In genomic region chr13:49464621-49465325, GRCh38 we compare ENCODE assay signal across 1 cellular context.
TF ChIP-seq lines count a peak whose summit lies in the region.

No MANE protein-coding gene starts in this region.

TF ChIP-seq in HepG2, 621 proteins besides CTCF, POLR2A, EP300 and RAD21 (continued from another document and continues in another):
- TF ChIP-seq THRA (CRISPR knock-in tag; IDR thresholded peaks at IDR 0.05; ENCODE audit: borderline replicate concordance) (peak; percentile 90), ZBTB46 (CRISPR knock-in tag; IDR thresholded peaks at IDR 0.05; ENCODE audit: borderline replicate concordance) (no peak), JUN (CRISPR knock-in tag; IDR thresholded peaks at IDR 0.05) (no peak), MAFK (conservative IDR thresholded peaks at IDR 0.05 in 1 of 2, IDR thresholded peaks at IDR 0.05 in 1 of 2; ENCODE audit: low read length in 2 of 2) (no peak), TGIF2 (CRISPR knock-in tag; IDR thresholded peaks at IDR 0.05) (no peak), ZNF746 (CRISPR knock-in tag; IDR thresholded peaks at IDR 0.05) (no peak), ZNF629 (CRISPR knock-in tag; conservative IDR thresholded peaks at IDR 0.05) (no peak), KDM6A (CRISPR knock-in tag; IDR thresholded peaks at IDR 0.05; ENCODE audit: low read depth) (peak; percentile 50; the same call in 1 of the 2 replicates), TEAD3 (CRISPR knock-in tag; optimal IDR thresholded peaks at IDR 0.05; ENCODE audit: borderline replicate concordance) (peak; percentile 48), ATF7-NPFF (CRISPR knock-in tag; IDR thresholded peaks at IDR 0.05; ENCODE audit: low read depth) (no peak), CENPT (CRISPR knock-in tag; IDR thresholded peaks at IDR 0.05; ENCODE audit: low read depth) (no peak), ZBTB34 (CRISPR knock-in tag; IDR thresholded peaks at IDR 0.05) (no peak), NCOA1 (CRISPR knock-in tag; IDR thresholded peaks at IDR 0.05) (0 out of 2 replicates have a peak, but pooled peaks have one; percentile 26), ZNF704 (CRISPR knock-in tag; IDR thresholded peaks at IDR 0.05; ENCODE audit: borderline replicate concordance) (no peak), SMYD3 (CRISPR knock-in tag; IDR thresholded peaks at IDR 0.05) (no peak), TERF1 (CRISPR knock-in tag; IDR thresholded peaks at IDR 0.05) (no peak), ZNF136 (CRISPR knock-in tag; IDR thresholded peaks at IDR 0.05; ENCODE audit: low read depth) (no peak), ZNF383 (CRISPR knock-in tag; IDR thresholded peaks at IDR 0.05; ENCODE audit: borderline replicate concordance) (no peak), TEAD2 (CRISPR knock-in tag; IDR thresholded peaks at IDR 0.05) (no peak), ZNF224 (CRISPR knock-in tag; IDR thresholded peaks at IDR 0.05) (no peak), MYC (CRISPR knock-in tag; IDR thresholded peaks at IDR 0.05; ENCODE audit: borderline replicate concordance) (no peak), ATRX (CRISPR knock-in tag; IDR thresholded peaks at IDR 0.05; ENCODE audit: borderline replicate concordance) (no peak), ZNF318 (CRISPR knock-in tag; IDR thresholded peaks at IDR 0.05) (no peak), ZNF792 (CRISPR knock-in tag; IDR thresholded peaks at IDR 0.05) (no peak), ZNF713 (CRISPR knock-in tag; IDR thresholded peaks at IDR 0.05) (no peak), CBFB (CRISPR knock-in tag; IDR thresholded peaks at IDR 0.05) (peak; percentile 73; the same call in 1 of the 2 replicates), ZNF614 (CRISPR knock-in tag; IDR thresholded peaks at IDR 0.05; ENCODE audit: borderline replicate concordance) (no peak), LRRFIP1 (CRISPR knock-in tag; conservative IDR thresholded peaks at IDR 0.05) (no peak), NR2F2 (IDR thresholded peaks at IDR 0.05; ENCODE audit: borderline replicate concordance, low read depth) (0 out of 2 replicates have a peak, but pooled peaks have one; percentile 44), NKX3-1 (CRISPR knock-in tag; IDR thresholded peaks at IDR 0.05) (no peak), ZNF17 (CRISPR knock-in tag; IDR thresholded peaks at IDR 0.05) (no peak), ZNF644 (CRISPR knock-in tag; IDR thresholded peaks at IDR 0.05; ENCODE audit: low read depth) (no peak), ZNF335 (CRISPR knock-in tag; IDR thresholded peaks at IDR 0.05) (no peak), ZNF678 (CRISPR knock-in tag; IDR thresholded peaks at IDR 0.05) (no peak), GMEB2 (CRISPR knock-in tag; IDR thresholded peaks at IDR 0.05; ENCODE audit: low read depth) (no peak), ZNF816 (CRISPR knock-in tag; IDR thresholded peaks at IDR 0.05; ENCODE audit: borderline replicate concordance) (no peak), ZNF343 (CRISPR knock-in tag; IDR thresholded peaks at IDR 0.05) (no peak), MLX (CRISPR knock-in tag; IDR thresholded peaks at IDR 0.05) (no peak), MTA1 (CRISPR knock-in tag; IDR thresholded peaks at IDR 0.05; ENCODE audit: borderline replicate concordance) (no peak), ZNF101 (CRISPR knock-in tag; IDR thresholded peaks at IDR 0.05; ENCODE audit: borderline replicate concordance, low read depth) (no peak), ZNF512 (CRISPR knock-in tag; IDR thresholded peaks at IDR 0.05) (no peak)
